ENCODE assay signal across 9 cellular contexts in the genomic region with DNA sequence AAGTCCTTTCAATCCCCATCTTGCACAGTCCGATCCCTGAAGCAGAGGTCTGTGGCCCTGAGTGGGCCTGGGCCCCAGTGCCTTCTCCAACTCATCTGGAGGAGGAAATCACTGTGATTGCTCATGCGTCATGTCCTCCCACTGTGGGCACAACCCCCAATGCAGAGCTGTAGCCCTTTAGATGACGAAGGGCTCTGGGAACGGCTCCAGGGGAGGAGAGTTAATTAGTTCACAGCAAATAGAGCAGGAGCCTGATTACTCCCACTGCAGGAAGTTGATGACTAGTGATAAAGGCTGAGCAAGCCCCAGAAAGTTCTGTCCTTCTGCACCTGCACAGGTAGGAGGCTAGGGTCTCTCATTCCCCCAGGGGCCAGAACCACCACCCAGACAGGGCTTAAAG.
DNase-seq lines count a peak whose midpoint lies in the region; TF ChIP-seq lines count a peak whose summit lies in the region.
"Had no signal": no experiment of that assay in that cellular context is flagged by ENCODE, and none has a peak within 500 bp of the region (broad histone marks: within the 10 kb centered on the region; RNA-seq: fewer than 3 reads in every experiment).

No MANE protein-coding gene starts in this region.

- intact Hi-C loops in Calu3 (cut with micrococcal nuclease; ENCODE audit: unreplicated experiment), result no loop called here

- H3K27ac ChIP-seq in caudate nucleus (ENCODE audit: low read depth, low read length), result no peak overlapping the region

- H3K27ac Mint-ChIP-seq in Calu3 (ENCODE audit: unreplicated experiment), result no peak overlapping the region

- no peaks in the 10 kb centered on the region for H3K4me1 Mint-ChIP-seq in Calu3 (ENCODE audit: low read depth, unreplicated experiment)

- DNase-seq in Calu3, result peak; percentile 11
- peak; percentile 80 for DNase-seq in NCI-H2029 treated with DMSO at 0.1 percent for 48 hours (lab: John Stamatoyannopoulos, UW)
- DNase-seq in caudate nucleus (lab: John Stamatoyannopoulos, UW), result peak in 37 of 61 donors; percentile 3 to 87 (median 23)
- DNase-seq in non-pigmented ciliary epithelial cell (ENCODE audit: low read depth), result peak; percentile 76
- DNase-seq in DMS79 treated with DMSO at 0.1 percent for 48 hours (lab: John Stamatoyannopoulos, UW), result no peak
- no peak for DNase-seq in activated CD8-positive, alpha-beta memory T cell treated with anti-CD3 and anti-CD28 coated beads for 24 hours
- DNase-seq in NCI-H1048 (lab: John Stamatoyannopoulos, UW), result no peak
- DNase-seq in NCI-H345 treated with DMSO at 0.1 percent for 48 hours (lab: John Stamatoyannopoulos, UW; ENCODE audit: unreplicated experiment), result no peak
- DNase-seq: RPMI8226 had no signal

- H3K9me3 Mint-ChIP-seq in Calu3 (ENCODE audit: low read depth, unreplicated experiment), result no peaks in the 10 kb centered on the region

- CTCF ChIA-PET in Calu3 (lab: Charles Lee), result no interaction called here

- no peak overlapping the region for H3K4me3 Mint-ChIP-seq in Calu3 (ENCODE audit: low read depth, unreplicated experiment)

- TF ChIP-seq CTCF in Calu3 (IDR thresholded peaks at IDR 0.05; ENCODE audit: unreplicated experiment), result no peak

- peaks cover 23% of the 10 kb centered on the region for H3K27me3 Mint-ChIP-seq in Calu3 (ENCODE audit: unreplicated experiment)

- no TSS peak for BruUV-seq in Calu3 (replicated peaks; lab: Mats Ljungman, UMichigan)

- no peaks in the 10 kb centered on the region for H3K36me3 Mint-ChIP-seq in Calu3 (ENCODE audit: insufficient read depth, unreplicated experiment)

Comparison
In these comparisons a context has a peak if more than half of its experiments do, and no peak if none do; other contexts are left out.
1. DNase-seq: peak in Calu3 (single experiment), NCI-H2029 treated with DMSO at 0.1 percent for 48 hours (single experiment), caudate nucleus (37 of 61) and non-pigmented ciliary epithelial cell (single experiment); none in DMS79 treated with DMSO at 0.1 percent for 48 hours (single experiment), activated CD8-positive, alpha-beta memory T cell treated with anti-CD3 and anti-CD28 coated beads for 24 hours (single experiment), NCI-H1048 (single experiment) and NCI-H345 treated with DMSO at 0.1 percent for 48 hours (single experiment).